ENCODE assay signal across 1 cellular context in the genomic region with DNA sequence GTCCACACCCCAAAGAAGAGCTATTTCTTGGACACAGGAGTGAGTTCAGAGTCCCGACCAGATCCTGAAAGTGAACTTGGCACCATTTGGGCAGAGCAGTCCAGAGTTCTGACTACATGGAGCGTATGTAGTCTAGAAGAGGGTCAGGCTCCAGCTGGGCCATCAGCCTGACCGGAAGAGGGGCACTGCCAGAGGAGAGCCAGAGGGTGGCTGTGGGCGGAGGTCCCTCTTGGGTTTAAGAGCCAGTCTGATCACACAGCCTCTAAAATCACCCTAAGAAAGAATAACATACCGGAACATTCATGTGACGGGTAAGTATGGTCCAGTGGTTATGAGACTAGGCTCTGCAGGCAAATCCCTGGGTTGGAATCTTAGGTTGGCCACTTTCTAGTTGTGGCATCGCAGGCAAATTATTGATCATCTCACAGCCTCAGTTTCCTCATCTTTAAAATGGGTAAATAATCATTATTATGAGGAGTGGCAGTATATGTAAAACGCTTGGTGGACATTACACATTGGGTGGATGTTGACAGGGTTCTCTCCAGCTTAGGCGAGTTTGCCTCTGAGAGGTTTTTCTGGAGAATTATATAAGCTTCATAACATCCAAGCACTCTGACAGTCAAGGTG.
TF ChIP-seq lines count a peak whose summit lies in the region.

No MANE protein-coding gene starts in this region.

TF ChIP-seq in endothelial cell of umbilical vein, 7 proteins besides CTCF, POLR2A, EP300 and RAD21:
- TF ChIP-seq EZH2 (IDR thresholded peaks at IDR 0.05; ENCODE audit: borderline replicate concordance, low read depth, low read length, severe bottlenecking) (no peak), MYC (IDR thresholded peaks at IDR 0.05; ENCODE audit: low read depth, low read length) (no peak), FOS (IDR thresholded peaks at IDR 0.05; ENCODE audit: borderline replicate concordance, insufficient read depth, low read length) (no peak), GATA2 (IDR thresholded peaks at IDR 0.05; ENCODE audit: insufficient read depth, insufficient read length, low read depth, low read length) (no peak), JUN (IDR thresholded peaks at IDR 0.05; ENCODE audit: borderline replicate concordance, insufficient read depth, insufficient read length, low read depth) (no peak), POLR2AphosphoS5 (IDR thresholded peaks at IDR 0.05; ENCODE audit: insufficient read depth, low read depth, low read length) (no peak)
